ENCODE assay signal across 8 cellular contexts in genomic region chr17:17042851-17043667, GRCh38. TPM values are rescaled to one million over a fixed set of nuclear protein-coding genes. Genes with fewer than 3 reads are reported as not detected.
A peak's percentile ranks its signal among the peaks of the same experiment; 100 is the strongest.
DNase-seq lines count a peak whose midpoint lies in the region; TF ChIP-seq lines count a peak whose summit lies in the region.

No MANE protein-coding gene starts in this region.

- H3K27ac ChIP-seq in tibial artery = peak overlapping the region; percentile 82 to 92

- intact Hi-C loops in activated naive CD4-positive, alpha-beta T cell treated with anti-CD3 and anti-CD28 coated beads for 36 hours (cut with micrococcal nuclease) = loop anchor here (1.0 to 5.0 kb wide), 6 partner anchors 44 to 549 kb away; partner anchors contain the start of genes COPS3 and PEMT
- intact Hi-C loops in tibial artery (cut with DNase I; ENCODE audit: low total_unique reads) = no loop called here

- no peak for TF ChIP-seq CTCF in tibial artery (IDR thresholded peaks at IDR 0.05)

- H3K27ac Mint-ChIP-seq in activated naive CD4-positive, alpha-beta T cell treated with anti-CD3 and anti-CD28 coated beads for 36 hours = peak overlapping the region; percentile 63

- no peaks in the 10 kb centered on the region for H3K27me3 ChIP-seq in tibial artery

- H3K36me3 Mint-ChIP-seq in activated naive CD4-positive, alpha-beta T cell treated with anti-CD3 and anti-CD28 coated beads for 36 hours (ENCODE audit: low read depth) = no peaks in the 10 kb centered on the region

- peak overlapping the region; percentile 89 for H3K4me3 Mint-ChIP-seq in activated naive CD4-positive, alpha-beta T cell treated with anti-CD3 and anti-CD28 coated beads for 36 hours

- H3K4me1 ChIP-seq in tibial artery = peaks cover 11 to 55% (median 42%) of the 10 kb centered on the region in 4 donors

- H3K9me3 ChIP-seq in tibial artery = no peaks in the 10 kb centered on the region

- peak overlapping the region; percentile 60 to 87 for H3K4me3 ChIP-seq in tibial artery

- no peaks in the 10 kb centered on the region for H3K9me3 Mint-ChIP-seq in activated naive CD4-positive, alpha-beta T cell treated with anti-CD3 and anti-CD28 coated beads for 36 hours

- peaks cover 55% of the 10 kb centered on the region for H3K4me1 Mint-ChIP-seq in activated naive CD4-positive, alpha-beta T cell treated with anti-CD3 and anti-CD28 coated beads for 36 hours (ENCODE audit: low read depth)

- H3K27me3 Mint-ChIP-seq in activated naive CD4-positive, alpha-beta T cell treated with anti-CD3 and anti-CD28 coated beads for 36 hours (ENCODE audit: low read depth) = no peaks in the 10 kb centered on the region

- peak; percentile 46 for DNase-seq in activated naive CD4-positive, alpha-beta T cell treated with anti-CD3 and anti-CD28 coated beads for 36 hours
- DNase-seq in activated naive CD4-positive, alpha-beta T cell treated with Interleukin-2 at 50 U/mL for 16 hours = no peak
- peak; percentile 18 for DNase-seq in T follicular helper cell (ENCODE audit: low read depth)
- DNase-seq in dermis blood vessel endothelial cell = peak; percentile 69
- peak; percentile 15 for DNase-seq in midbrain (lab: John Stamatoyannopoulos, UW)
- DNase-seq in tibial artery = peak in 1 of 2 donors; percentile 71
- no peak for DNase-seq in NOMO-1 (lab: John Stamatoyannopoulos, UW; ENCODE audit: unreplicated experiment in 2 of 2)
- DNase-seq in DMS79 treated with DMSO at 0.1 percent for 48 hours (lab: John Stamatoyannopoulos, UW) = no peak

- CTCF ChIA-PET in activated naive CD4-positive, alpha-beta T cell treated with anti-CD3 and anti-CD28 coated beads for 36 hours (lab: Charles Lee) = interaction anchor here (0.9 kb wide), 1 partner anchor 272 kb away, joined by 3 read pairs; no protein-coding TSS in a partner anchor

- no peaks in the 10 kb centered on the region for H3K36me3 ChIP-seq in tibial artery

RNA-seq across cellular contexts. Expression of gene MPRIP, which starts 0.8 kb away (rescaled TPM):
- total RNA-seq in activated naive CD4-positive, alpha-beta T cell treated with anti-CD3 and anti-CD28 coated beads for 36 hours = 100 to 1,000 TPM; 125 TPM
- 105 and 175 TPM in 2 replicates for total RNA-seq in dermis blood vessel endothelial cell

Comparison
In these comparisons a context has a peak if more than half of its experiments do, and no peak if none do; other contexts are left out.
1. DNase-seq: peak in activated naive CD4-positive, alpha-beta T cell treated with anti-CD3 and anti-CD28 coated beads for 36 hours (single experiment), T follicular helper cell (single experiment), dermis blood vessel endothelial cell (single experiment) and midbrain (single experiment); none in activated naive CD4-positive, alpha-beta T cell treated with Interleukin-2 at 50 U/mL for 16 hours (single experiment), NOMO-1 (0 of 2) and DMS79 treated with DMSO at 0.1 percent for 48 hours (single experiment).